10 cellular contexts compared by ENCODE assay signal in the genomic region with DNA sequence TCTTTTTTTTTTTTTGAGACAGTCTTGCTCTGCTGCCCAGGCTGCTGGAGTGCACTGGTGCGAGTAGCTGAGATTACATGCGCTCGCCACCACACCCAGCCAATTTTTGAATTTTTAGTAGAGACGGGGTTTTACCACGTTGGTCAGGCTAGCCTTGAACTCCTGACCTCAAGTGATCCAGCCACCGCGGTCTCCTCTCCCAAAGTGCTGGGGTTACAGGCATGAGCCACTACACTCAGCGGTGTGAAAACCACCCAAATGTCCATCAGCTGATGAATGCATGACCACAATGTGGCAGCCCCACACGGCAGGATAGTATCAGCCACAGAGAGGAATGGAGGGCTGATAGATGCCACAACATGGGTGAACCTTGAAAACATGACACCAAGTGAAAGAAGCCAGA. TPM values are rescaled to one million over a fixed set of nuclear protein-coding genes. Genes with fewer than 3 reads are reported as not detected.
A peak's percentile ranks its signal among the peaks of the same experiment; 100 is the strongest.
DNase-seq lines count a peak whose midpoint lies in the region; ATAC-seq, FAIRE-seq and TF ChIP-seq lines count a peak whose summit lies in the region.
"Had no signal": no experiment of that assay in that cellular context is flagged by ENCODE, and none has a peak within 500 bp of the region (broad histone marks: within the 10 kb centered on the region; RNA-seq: fewer than 3 reads in every experiment).

No MANE protein-coding gene starts in this region.

- no peak overlapping the region for H2AFZ ChIP-seq in neuronal stem cell (ENCODE audit: low read length)

- H3K4me1 Mint-ChIP-seq in T-helper 1 cell treated with Interleukin-12 subunit alpha and Interleukin-12 subunit beta and Interleukin-4 antibody, amounts not matched to agents 30 μg/mL and 1 μg/mL, for 36 hours (ENCODE audit: low read depth): peaks cover 39% of the 10 kb centered on the region
- peaks cover 8% of the 10 kb centered on the region for H3K4me1 Mint-ChIP-seq in osteocyte (ENCODE audit: unreplicated experiment)

- H4K8ac ChIP-seq in neuronal stem cell (ENCODE audit: low read depth, low read length): no peak overlapping the region

- no peak overlapping the region for H2BK12ac ChIP-seq in neuronal stem cell (ENCODE audit: low read length)

- DNase-seq in neuronal stem cell (ENCODE audit: low spot score) (no peak), osteocyte (ENCODE audit: extremely low spot score, unreplicated experiment) (no peak), iPS-NIHi11 (ENCODE audit: low spot score) (no peak), left ventricle myocardium superior (no peak), urothelium cell line (ENCODE audit: low spot score) (no peak)
- DNase-seq: Kasumi-1 had no signal

- no peak overlapping the region for H2BK15ac ChIP-seq in neuronal stem cell (ENCODE audit: low read length)

- H3K18ac ChIP-seq in neuronal stem cell (ENCODE audit: low read length): no peak overlapping the region

- H3K27me3 Mint-ChIP-seq in T-helper 1 cell treated with Interleukin-12 subunit alpha and Interleukin-12 subunit beta and Interleukin-4 antibody, amounts not matched to agents 30 μg/mL and 1 μg/mL, for 36 hours (ENCODE audit: low read depth): no peaks in the 10 kb centered on the region
- peaks cover 29% of the 10 kb centered on the region for H3K27me3 Mint-ChIP-seq in osteocyte (ENCODE audit: unreplicated experiment)

- peak overlapping the region; percentile 97 for H3K4me3 Mint-ChIP-seq in T-helper 1 cell treated with Interleukin-12 subunit alpha and Interleukin-12 subunit beta and Interleukin-4 antibody, amounts not matched to agents 30 μg/mL and 1 μg/mL, for 36 hours
- H3K4me3 Mint-ChIP-seq in osteocyte (ENCODE audit: unreplicated experiment): no peak overlapping the region

- peaks cover 20 to 50% (median 42%) of the 10 kb centered on the region in 3 experiments for H3K27me3 ChIP-seq in neuronal stem cell (ENCODE audit: control insufficient read depth in 3 of 3, insufficient read depth in 3 of 3, low read depth in 1 of 3, low read length in 3 of 3)

- peak; percentile 51 for ATAC-seq in GM18517 (IDR thresholded peaks at IDR 0.05; ENCODE audit: unreplicated experiment)
- ATAC-seq in HG02678 (IDR thresholded peaks at IDR 0.05; ENCODE audit: unreplicated experiment): peak; percentile 45
- no peak for ATAC-seq in left ventricle myocardium superior

- H2BK120ac ChIP-seq in neuronal stem cell (ENCODE audit: low read depth, low read length): no peak overlapping the region

- no peak overlapping the region for H3K4me3 ChIP-seq in neuronal stem cell (ENCODE audit: low read length in 2 of 2)

- peaks cover 7% of the 10 kb centered on the region for H3K9me3 Mint-ChIP-seq in T-helper 1 cell treated with Interleukin-12 subunit alpha and Interleukin-12 subunit beta and Interleukin-4 antibody, amounts not matched to agents 30 μg/mL and 1 μg/mL, for 36 hours
- peaks cover 5% of the 10 kb centered on the region for H3K9me3 Mint-ChIP-seq in osteocyte (ENCODE audit: unreplicated experiment)

- H3K27ac ChIP-seq in neuronal stem cell (replicated peaks; ENCODE audit: low read length): no peak overlapping the region

- no peak overlapping the region for H3K23ac ChIP-seq in neuronal stem cell (ENCODE audit: low read depth, low read length, poor library complexity)

- H3K4me1 ChIP-seq in neuronal stem cell (ENCODE audit: control insufficient read depth in 2 of 2, insufficient read depth in 1 of 2, low read depth in 1 of 2, low read length in 2 of 2): peaks cover 7 to 8% of the 10 kb centered on the region in 2 donors

- H3K36me3 Mint-ChIP-seq in T-helper 1 cell treated with Interleukin-12 subunit alpha and Interleukin-12 subunit beta and Interleukin-4 antibody, amounts not matched to agents 30 μg/mL and 1 μg/mL, for 36 hours (ENCODE audit: low read depth): peaks cover 33% of the 10 kb centered on the region
- H3K36me3 Mint-ChIP-seq in osteocyte (ENCODE audit: unreplicated experiment): no peaks in the 10 kb centered on the region

- peaks cover 2% of the 10 kb centered on the region for H3K79me1 ChIP-seq in neuronal stem cell (ENCODE audit: low read depth, low read length)

- no peak for FAIRE-seq in urothelium cell line (lab: Jason Lieb, UNC)
- FAIRE-seq: TTC549 had no signal

- no peak overlapping the region for H3K4me2 ChIP-seq in neuronal stem cell (ENCODE audit: insufficient read depth, low read length, poor library complexity, severe bottlenecking)

- no peak for TF ChIP-seq CTCF in osteocyte (IDR thresholded peaks at IDR 0.05)

- peaks cover 7 to 9% of the 10 kb centered on the region in 2 donors for H3K9me3 ChIP-seq in neuronal stem cell (replicated peaks in 1 of 2; ENCODE audit: control insufficient read depth in 2 of 2, insufficient read depth in 1 of 2, low read depth in 1 of 2, low read length in 2 of 2)

- no peaks in the 10 kb centered on the region for H3K36me3 ChIP-seq in neuronal stem cell (replicated peaks in 1 of 2; ENCODE audit: control insufficient read depth in 2 of 2, insufficient read depth in 2 of 2, low read length in 2 of 2)

- H4K91ac ChIP-seq in neuronal stem cell (ENCODE audit: low read depth, low read length, poor library complexity): no peak overlapping the region

- H2AK5ac ChIP-seq in neuronal stem cell (ENCODE audit: low read depth, low read length): no peak overlapping the region

- intact Hi-C loops in left ventricle myocardium superior (cut with micrococcal nuclease): no loop called here

- H3K27ac Mint-ChIP-seq in T-helper 1 cell treated with Interleukin-12 subunit alpha and Interleukin-12 subunit beta and Interleukin-4 antibody, amounts not matched to agents 30 μg/mL and 1 μg/mL, for 36 hours: peak overlapping the region; percentile 83
- H3K27ac Mint-ChIP-seq in osteocyte (ENCODE audit: unreplicated experiment): no peak overlapping the region

- no peak overlapping the region for H3K4ac ChIP-seq in neuronal stem cell (ENCODE audit: low read length)

- H2BK5ac ChIP-seq in neuronal stem cell (ENCODE audit: low read length): no peak overlapping the region

- no CpG with 5 or more reads among the region's 9 CpGs for WGBS in neuronal stem cell (ENCODE audit: extremely low coverage in 2 of 2, insufficient read length in 2 of 2, insufficient replicate concordance in 1 of 2), 2 donors

- H3K14ac ChIP-seq in neuronal stem cell (ENCODE audit: low read length): no peak overlapping the region

- H3K9ac ChIP-seq in neuronal stem cell (ENCODE audit: low read depth, low read length, poor library complexity): peak overlapping the region; percentile 70

RNA-seq across cellular contexts. Expression of a gene that starts 2.1 kb away (rescaled TPM):
- polyA plus RNA-seq in neuronal stem cell (2013, experiment 1 of 2): 0.31 TPM
- 0.43 TPM for polyA plus RNA-seq in neuronal stem cell (2013, experiment 2 of 2)
- total RNA-seq in osteocyte: 0.34 and 0.43 TPM in 2 replicates
- total RNA-seq in left ventricle myocardium superior: 16.4 TPM

RNA-seq across cellular contexts. Expression of a gene that starts 25.2 kb away (rescaled TPM):
- 122 TPM for polyA plus RNA-seq in neuronal stem cell (2013, experiment 1 of 2)
- 117 TPM for polyA plus RNA-seq in neuronal stem cell (2013, experiment 2 of 2)
- total RNA-seq in osteocyte (37.0 and 43.8 TPM in 2 replicates), left ventricle myocardium superior (63.4 TPM)

RNA-seq across cellular contexts. Expression of a gene that starts 25.5 kb away (rescaled TPM):
- 39.2 TPM for polyA plus RNA-seq in neuronal stem cell (2013, experiment 1 of 2)
- polyA plus RNA-seq in neuronal stem cell (2013, experiment 2 of 2): 37.4 TPM
- total RNA-seq in osteocyte (149 TPM in 2 replicates), left ventricle myocardium superior (167 TPM)

RNA-seq across cellular contexts. Expression of a gene that starts 29.9 kb away (rescaled TPM):
- polyA plus RNA-seq in neuronal stem cell (2013, experiment 1 of 2): 12.3 TPM
- 12.4 TPM for polyA plus RNA-seq in neuronal stem cell (2013, experiment 2 of 2)
- total RNA-seq in osteocyte: 1.9 and 2.6 TPM in 2 replicates
- 0.45 TPM for total RNA-seq in left ventricle myocardium superior

RNA-seq across cellular contexts. Expression of a gene that starts 57.3 kb away (rescaled TPM):
- 12.5 TPM for polyA plus RNA-seq in neuronal stem cell (2013, experiment 1 of 2)
- polyA plus RNA-seq in neuronal stem cell (2013, experiment 2 of 2): 12.7 TPM
- 23.8 and 24.9 TPM in 2 replicates for total RNA-seq in osteocyte
- 7.1 TPM for total RNA-seq in left ventricle myocardium superior

Comparison
In these comparisons a context has a peak if more than half of its experiments do, and no peak if none do; other contexts are left out.
1. RNA of a gene that starts 2.1 kb away (total RNA-seq): 16.4 TPM in left ventricle myocardium superior (single experiment); 0.34 to 0.43 TPM in osteocyte; every median in the first group is over 10 times any median in the second.